Comparison of ENCODE assay signal across 11 cellular contexts in genomic region chr19:57141699-57142098, GRCh38. TPM values are rescaled to one million over a fixed set of nuclear protein-coding genes. Genes with fewer than 3 reads are reported as not detected.
"Had no signal": no experiment of that assay in that cellular context is flagged by ENCODE, and none has a peak within 500 bp of the region (broad histone marks: within the 10 kb centered on the region; RNA-seq: fewer than 3 reads in every experiment).

No MANE protein-coding gene starts in this region.

- H3K36me3 ChIP-seq: HAP-1 had no signal

- H3K4me3 ChIP-seq: GM23248, HAP-1 had no signal

- H3K4me2 ChIP-seq: KMS-11 had no signal

- H3K27ac ChIP-seq: GM23248, KMS-11 had no signal

- H3K9me3 ChIP-seq: HAP-1 had no signal

- ATAC-seq: HCT116 had no signal

- H3K9ac ChIP-seq: GM23248, KMS-11 had no signal

- DNase-seq: GM23248, GOT3, H7, HFFc6, IMR-90, KBM-7 had no signal

- H3K4me1 ChIP-seq: HAP-1 had no signal

- H2AFZ ChIP-seq: GM23248 had no signal

RNA-seq across cellular contexts. Expression of gene ZIM3, which starts 3.3 kb away (rescaled TPM):
- total RNA-seq: GM23248, H4, H7, HFFc6, HT-29, IMR-90 had no signal
- polyA plus RNA-seq: GM23248, IMR-90 had no signal

RNA-seq across cellular contexts. Expression of gene USP29, which starts 21.9 kb away (rescaled TPM):
- total RNA-seq: GM23248, H4, H7, HFFc6, HT-29, IMR-90 had no signal
- polyA plus RNA-seq: GM23248, IMR-90 had no signal

RNA-seq across cellular contexts. Expression of gene DUXA, which starts 25.6 kb away (rescaled TPM):
- total RNA-seq: GM23248, H7, HFFc6, HT-29, IMR-90 had no signal
- polyA plus RNA-seq: GM23248, IMR-90 had no signal
